In the genomic region with DNA sequence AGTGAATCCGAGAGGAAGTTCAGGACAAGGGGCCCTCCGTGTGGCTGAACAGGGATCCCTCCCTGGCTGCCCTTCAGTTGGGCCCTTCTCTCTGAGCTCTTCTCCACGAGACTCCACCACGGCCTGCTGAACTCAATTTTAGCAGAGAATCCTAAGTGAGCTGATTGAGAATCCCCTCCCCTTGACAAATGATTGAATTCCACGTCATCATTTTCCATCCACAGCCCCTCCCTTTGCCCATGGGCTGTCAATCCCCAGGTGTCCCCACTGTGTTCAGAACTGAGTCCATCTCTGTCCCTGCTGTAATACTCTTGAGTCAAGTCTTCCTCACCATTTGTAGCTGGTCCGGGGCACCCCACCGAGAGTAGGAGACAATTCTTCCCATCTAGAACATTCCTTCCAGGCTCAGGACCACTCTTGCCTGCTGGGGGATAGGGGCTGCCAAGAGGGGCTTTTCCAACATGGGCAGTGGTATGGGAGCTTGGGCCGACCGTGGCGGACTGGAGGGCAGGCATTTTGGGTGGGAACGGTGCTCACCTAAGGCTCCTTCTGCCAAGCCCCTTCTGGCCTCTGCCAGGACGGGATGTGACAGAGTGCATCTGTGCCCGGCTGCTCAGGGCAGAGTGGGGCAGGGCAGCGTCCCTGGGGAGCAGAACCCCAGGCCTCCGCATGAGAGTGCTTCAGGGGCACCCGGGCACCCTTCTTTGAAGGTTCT, we compare ENCODE assay signal across 9 cellular contexts.
DNase-seq lines count a peak whose midpoint lies in the region; ATAC-seq and TF ChIP-seq lines count a peak whose summit lies in the region.
"Had no signal": no experiment of that assay in that cellular context is flagged by ENCODE, and none has a peak within 500 bp of the region (broad histone marks: within the 10 kb centered on the region; RNA-seq: fewer than 3 reads in every experiment).

No MANE protein-coding gene starts in this region.

- POLR2A ChIA-PET in activated CD4-positive, alpha-beta T cell treated with anti-CD3 and anti-CD28 coated beads for 36 hours (lab: Charles Lee) = no interaction called here
- POLR2A ChIA-PET in activated CD8-positive, alpha-beta T cell treated with anti-CD3 and anti-CD28 coated beads, Interleukin-2, amount 10 ng/mL, durations not matched to agents 7 days and 5 days (lab: Charles Lee) = no interaction called here

- H3K27ac ChIP-seq in lung (ENCODE audit: low read depth in 1 of 2, low read length in 1 of 2) = no peak overlapping the region

- H3K4me1 Mint-ChIP-seq in activated CD4-positive, alpha-beta T cell treated with anti-CD3 and anti-CD28 coated beads for 36 hours = peaks cover 21% of the 10 kb centered on the region
- H3K4me1 Mint-ChIP-seq in activated CD8-positive, alpha-beta T cell treated with anti-CD3 and anti-CD28 coated beads, Interleukin-2, amount 10 ng/mL, durations not matched to agents 7 days and 5 days (ENCODE audit: low read depth) = peaks cover 21% of the 10 kb centered on the region
- H3K4me1 Mint-ChIP-seq in stimulated activated naive CD8-positive, alpha-beta T cell treated with anti-CD3 and anti-CD28 coated beads, Interleukin-15, Interleukin-2, amounts not matched to agents 100 ng/mL and 50 ng/mL, for 24 hours (ENCODE audit: low read depth) = peaks cover 25% of the 10 kb centered on the region

- no peaks in the 10 kb centered on the region for H3K36me3 Mint-ChIP-seq in activated CD4-positive, alpha-beta T cell treated with anti-CD3 and anti-CD28 coated beads for 36 hours (ENCODE audit: low read depth)
- H3K36me3 Mint-ChIP-seq in activated CD8-positive, alpha-beta T cell treated with anti-CD3 and anti-CD28 coated beads, Interleukin-2, amount 10 ng/mL, durations not matched to agents 7 days and 5 days (ENCODE audit: low read depth) = no peaks in the 10 kb centered on the region
- H3K36me3 Mint-ChIP-seq in stimulated activated naive CD8-positive, alpha-beta T cell treated with anti-CD3 and anti-CD28 coated beads, Interleukin-15, Interleukin-2, amounts not matched to agents 100 ng/mL and 50 ng/mL, for 24 hours (ENCODE audit: low read depth) = no peaks in the 10 kb centered on the region

- intact Hi-C loops in activated CD4-positive, alpha-beta T cell treated with anti-CD3 and anti-CD28 coated beads for 36 hours (cut with DNase I, micrococcal nuclease) = no loop called here

- no peak for DNase-seq in activated CD4-positive, alpha-beta T cell treated with anti-CD3 and anti-CD28 coated beads for 36 hours
- DNase-seq in activated CD4-positive, alpha-beta T cell treated with anti-CD3 and anti-CD28 coated beads for 48 hours = no peak
- peak; percentile 19 for DNase-seq in activated CD8-positive, alpha-beta T cell treated with anti-CD3 and anti-CD28 coated beads, Interleukin-2, amount 10 ng/mL, durations not matched to agents 7 days and 5 days
- peak; percentile 19 for DNase-seq in lung (ENCODE audit: low spot score)
- DNase-seq in SW480 (ENCODE audit: low spot score) = no peak
- DNase-seq: NCI-H446 had no signal

- peaks cover 5% of the 10 kb centered on the region for H3K27me3 Mint-ChIP-seq in activated CD4-positive, alpha-beta T cell treated with anti-CD3 and anti-CD28 coated beads for 36 hours
- H3K27me3 Mint-ChIP-seq in activated CD8-positive, alpha-beta T cell treated with anti-CD3 and anti-CD28 coated beads, Interleukin-2, amount 10 ng/mL, durations not matched to agents 7 days and 5 days (ENCODE audit: low read depth) = peaks cover 8% of the 10 kb centered on the region
- peaks cover 7% of the 10 kb centered on the region for H3K27me3 Mint-ChIP-seq in stimulated activated naive CD8-positive, alpha-beta T cell treated with anti-CD3 and anti-CD28 coated beads, Interleukin-15, Interleukin-2, amounts not matched to agents 100 ng/mL and 50 ng/mL, for 24 hours

- H3K9me3 Mint-ChIP-seq in activated CD4-positive, alpha-beta T cell treated with anti-CD3 and anti-CD28 coated beads for 36 hours (ENCODE audit: low read depth) = no peaks in the 10 kb centered on the region
- no peaks in the 10 kb centered on the region for H3K9me3 Mint-ChIP-seq in activated CD8-positive, alpha-beta T cell treated with anti-CD3 and anti-CD28 coated beads, Interleukin-2, amount 10 ng/mL, durations not matched to agents 7 days and 5 days (ENCODE audit: insufficient read depth)
- H3K9me3 Mint-ChIP-seq in stimulated activated naive CD8-positive, alpha-beta T cell treated with anti-CD3 and anti-CD28 coated beads, Interleukin-15, Interleukin-2, amounts not matched to agents 100 ng/mL and 50 ng/mL, for 24 hours = no peaks in the 10 kb centered on the region

- H3K9me3 ChIP-seq in lung (ENCODE audit: control insufficient read depth in 2 of 2, insufficient read depth in 1 of 2, low read length in 1 of 2) = no peaks in the 10 kb centered on the region

- H3K4me3 Mint-ChIP-seq in activated CD4-positive, alpha-beta T cell treated with anti-CD3 and anti-CD28 coated beads for 36 hours = peak overlapping the region; percentile 48
- no peak overlapping the region for H3K4me3 Mint-ChIP-seq in activated CD8-positive, alpha-beta T cell treated with anti-CD3 and anti-CD28 coated beads, Interleukin-2, amount 10 ng/mL, durations not matched to agents 7 days and 5 days
- H3K4me3 Mint-ChIP-seq in stimulated activated naive CD8-positive, alpha-beta T cell treated with anti-CD3 and anti-CD28 coated beads, Interleukin-15, Interleukin-2, amounts not matched to agents 100 ng/mL and 50 ng/mL, for 24 hours = peak overlapping the region; percentile 79

- no peak for TF ChIP-seq CTCF in lung (IDR thresholded peaks at IDR 0.05; ENCODE audit: control extremely low read depth, extremely low read depth)

- no peak overlapping the region for H3K4me3 ChIP-seq in lung

- H3K4me1 ChIP-seq in lung (ENCODE audit: control insufficient read depth in 2 of 2, insufficient read depth in 2 of 2, low read length in 2 of 2) = no peaks in the 10 kb centered on the region

- no peaks in the 10 kb centered on the region for H3K36me3 ChIP-seq in lung (ENCODE audit: control insufficient read depth in 2 of 2, insufficient read depth in 2 of 2, low read length in 2 of 2)

- ATAC-seq in activated CD4-positive, alpha-beta T cell treated with anti-CD3 and anti-CD28 coated beads for 36 hours = no peak
- ATAC-seq in activated CD8-positive, alpha-beta T cell treated with anti-CD3 and anti-CD28 coated beads, Interleukin-2, amount 10 ng/mL, durations not matched to agents 7 days and 5 days = no peak
- ATAC-seq in lung (ENCODE audit: insufficient read depth, low FRiP score) (no peak), GM21360 (IDR thresholded peaks at IDR 0.05; ENCODE audit: unreplicated experiment) (no peak), HG03571 (IDR thresholded peaks at IDR 0.05; ENCODE audit: unreplicated experiment) (no peak)

- no peaks in the 10 kb centered on the region for H3K27me3 ChIP-seq in lung (ENCODE audit: control insufficient read depth, insufficient read depth)

- peak overlapping the region; percentile 71 for H3K27ac Mint-ChIP-seq in activated CD4-positive, alpha-beta T cell treated with anti-CD3 and anti-CD28 coated beads for 36 hours
- H3K27ac Mint-ChIP-seq in activated CD8-positive, alpha-beta T cell treated with anti-CD3 and anti-CD28 coated beads, Interleukin-2, amount 10 ng/mL, durations not matched to agents 7 days and 5 days = peak overlapping the region; percentile 56
- peak overlapping the region; percentile 84 for H3K27ac Mint-ChIP-seq in stimulated activated naive CD8-positive, alpha-beta T cell treated with anti-CD3 and anti-CD28 coated beads, Interleukin-15, Interleukin-2, amounts not matched to agents 100 ng/mL and 50 ng/mL, for 24 hours

- CTCF ChIA-PET in activated CD4-positive, alpha-beta T cell treated with anti-CD3 and anti-CD28 coated beads for 36 hours (lab: Charles Lee) = interaction anchor here (0.5 kb wide), 1 partner anchor 1115 kb away, joined by 3 read pairs; no protein-coding TSS in a partner anchor
- CTCF ChIA-PET in activated CD8-positive, alpha-beta T cell treated with anti-CD3 and anti-CD28 coated beads, Interleukin-2, amount 10 ng/mL, durations not matched to agents 7 days and 5 days (lab: Charles Lee) = no interaction called here

- 78 to 84% methylated on average over 16 of the region's 16 CpGs for WGBS in lung, 2 donors

Comparison
In these comparisons a context has a peak if more than half of its experiments do, and no peak if none do; other contexts are left out.
1. DNase-seq: peak in activated CD8-positive, alpha-beta T cell treated with anti-CD3 and anti-CD28 coated beads, Interleukin-2, amount 10 ng/mL, durations not matched to agents 7 days and 5 days (single experiment) and lung (single experiment); none in activated CD4-positive, alpha-beta T cell treated with anti-CD3 and anti-CD28 coated beads for 36 hours (single experiment), activated CD4-positive, alpha-beta T cell treated with anti-CD3 and anti-CD28 coated beads for 48 hours (single experiment) and SW480 (single experiment).
2. Peak in every context shown above with its lines, with median percentiles within 50 percentile points of each other: H3K27ac Mint-ChIP-seq.